In the genomic region with DNA sequence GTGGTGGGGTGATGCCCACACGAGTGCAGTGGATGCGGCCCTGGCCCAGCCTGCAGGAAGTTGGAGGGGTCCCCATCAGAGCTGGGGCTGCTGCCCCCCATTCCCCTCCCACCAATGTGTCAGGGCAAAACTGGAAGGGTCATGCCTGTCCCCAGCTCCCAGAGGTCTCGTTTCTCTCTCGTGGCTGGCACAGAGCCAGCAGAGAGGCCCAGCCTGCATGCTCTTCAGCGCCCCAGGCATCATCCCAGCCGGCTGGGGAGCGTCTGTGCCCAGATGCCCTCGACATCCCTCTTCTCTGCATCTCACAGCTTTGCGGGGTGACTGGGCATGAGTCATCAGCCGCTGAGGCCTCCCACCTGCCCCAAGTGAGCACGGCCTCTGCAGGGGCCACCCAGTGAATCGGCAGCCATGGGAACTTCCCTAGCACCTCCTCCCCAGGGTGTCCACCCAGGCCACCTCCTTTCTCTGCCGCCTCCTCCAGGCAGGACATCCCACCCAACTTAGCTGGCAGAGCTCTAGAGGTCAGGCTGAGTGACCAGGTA, we compare ENCODE assay signal across 1 cellular context.
TF ChIP-seq lines count a peak whose summit lies in the region.

No MANE protein-coding gene starts in this region.

TF ChIP-seq in HepG2, 621 proteins besides CTCF, POLR2A, EP300 and RAD21 (continued from another document and continues in another):
- TF ChIP-seq NKX3-1 (CRISPR knock-in tag; IDR thresholded peaks at IDR 0.05) (no peak), ZNF24 (IDR thresholded peaks at IDR 0.05) (no peak), MED8 (CRISPR knock-in tag; IDR thresholded peaks at IDR 0.05; ENCODE audit: insufficient replicate concordance) (peak; percentile 38), ATF2 (CRISPR knock-in tag; IDR thresholded peaks at IDR 0.05) (no peak), NCOA5 (CRISPR knock-in tag; IDR thresholded peaks at IDR 0.05) (no peak), ZNF687 (CRISPR knock-in tag; IDR thresholded peaks at IDR 0.05) (peak; percentile 64), TEAD3 (CRISPR knock-in tag; optimal IDR thresholded peaks at IDR 0.05; ENCODE audit: borderline replicate concordance) (peak; percentile 5), SYNCRIP (IDR thresholded peaks at IDR 0.05; ENCODE audit: insufficient read depth, low read depth, low read length) (no peak), ZNF709 (CRISPR knock-in tag; IDR thresholded peaks at IDR 0.05) (no peak), NFKB2 (CRISPR knock-in tag; IDR thresholded peaks at IDR 0.05; ENCODE audit: borderline replicate concordance) (no peak), GTF2F1 (IDR thresholded peaks at IDR 0.05; ENCODE audit: low read length) (no peak; the same call in 1 of the 2 replicates), PCBP2 (optimal IDR thresholded peaks at IDR 0.05; ENCODE audit: low read depth, low read length, poor library complexity, severe bottlenecking) (no peak), ZNF841 (CRISPR knock-in tag; IDR thresholded peaks at IDR 0.05; ENCODE audit: borderline replicate concordance) (no peak), ZNF10 (CRISPR knock-in tag; IDR thresholded peaks at IDR 0.05; ENCODE audit: borderline replicate concordance, low read depth) (no peak), NCOA2 (CRISPR knock-in tag; IDR thresholded peaks at IDR 0.05) (no peak), NR0B2 (CRISPR knock-in tag; IDR thresholded peaks at IDR 0.05) (no peak), ZNF318 (CRISPR knock-in tag; IDR thresholded peaks at IDR 0.05) (no peak), PHF5A (CRISPR knock-in tag; IDR thresholded peaks at IDR 0.05; ENCODE audit: low read depth, unreplicated experiment) (no peak), GABPB1 (CRISPR knock-in tag; IDR thresholded peaks at IDR 0.05) (peak; percentile 27; the same call in 1 of the 2 replicates), JUND (CRISPR knock-in tag; IDR thresholded peaks at IDR 0.05) (0 out of 2 replicates have a peak, but pooled peaks have one; percentile 9), MYNN (CRISPR knock-in tag; IDR thresholded peaks at IDR 0.05; ENCODE audit: low read depth) (no peak), ZNF563 (CRISPR knock-in tag; IDR thresholded peaks at IDR 0.05) (no peak), NFIB (CRISPR knock-in tag; IDR thresholded peaks at IDR 0.05; ENCODE audit: borderline replicate concordance) (no peak), HDAC1 (CRISPR knock-in tag; IDR thresholded peaks at IDR 0.05) (no peak), GLI4 (CRISPR knock-in tag; IDR thresholded peaks at IDR 0.05; ENCODE audit: borderline replicate concordance) (no peak), ZNF770 (CRISPR knock-in tag; IDR thresholded peaks at IDR 0.05) (no peak), HES4 (CRISPR knock-in tag; IDR thresholded peaks at IDR 0.05; ENCODE audit: borderline replicate concordance) (peak; percentile 17; the same call in 1 of the 2 replicates)
- TF ChIP-seq, protein P1, sequence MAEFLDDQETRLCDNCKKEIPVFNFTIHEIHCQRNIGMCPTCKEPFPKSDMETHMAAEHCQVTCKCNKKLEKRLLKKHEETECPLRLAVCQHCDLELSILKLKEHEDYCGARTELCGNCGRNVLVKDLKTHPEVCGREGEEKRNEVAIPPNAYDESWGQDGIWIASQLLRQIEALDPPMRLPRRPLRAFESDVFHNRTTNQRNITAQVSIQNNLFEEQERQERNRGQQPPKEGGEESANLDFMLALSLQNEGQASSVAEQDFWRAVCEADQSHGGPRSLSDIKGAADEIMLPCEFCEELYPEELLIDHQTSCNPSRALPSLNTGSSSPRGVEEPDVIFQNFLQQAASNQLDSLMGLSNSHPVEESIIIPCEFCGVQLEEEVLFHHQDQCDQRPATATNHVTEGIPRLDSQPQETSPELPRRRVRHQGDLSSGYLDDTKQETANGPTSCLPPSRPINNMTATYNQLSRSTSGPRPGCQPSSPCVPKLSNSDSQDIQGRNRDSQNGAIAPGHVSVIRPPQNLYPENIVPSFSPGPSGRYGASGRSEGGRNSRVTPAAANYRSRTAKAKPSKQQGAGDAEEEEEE (CRISPR knock-in tag; IDR thresholded peaks at IDR 0.05; ENCODE audit: borderline replicate concordance): no peak
- TF ChIP-seq, protein P2, sequence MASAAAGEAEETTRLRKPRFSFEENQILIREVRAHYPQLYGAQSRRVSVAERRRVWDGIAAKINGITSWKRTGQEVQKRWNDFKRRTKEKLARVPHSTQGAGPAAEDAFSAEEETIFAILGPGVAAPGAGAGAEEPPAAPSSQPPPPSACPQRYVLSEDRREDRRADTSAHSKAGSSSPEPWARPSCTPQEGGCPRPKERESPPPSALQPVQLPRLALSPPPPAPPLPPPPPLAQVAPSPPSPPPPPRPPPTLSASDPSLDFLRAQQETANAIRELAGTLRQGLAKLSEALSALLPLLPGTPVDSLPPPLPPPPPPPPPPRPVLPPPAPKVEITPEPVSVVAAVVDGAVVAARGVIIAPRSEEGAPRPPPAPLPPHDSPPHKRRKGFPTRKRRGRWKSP (CRISPR knock-in tag; IDR thresholded peaks at IDR 0.05): no peak
- TF ChIP-seq, protein P3, sequence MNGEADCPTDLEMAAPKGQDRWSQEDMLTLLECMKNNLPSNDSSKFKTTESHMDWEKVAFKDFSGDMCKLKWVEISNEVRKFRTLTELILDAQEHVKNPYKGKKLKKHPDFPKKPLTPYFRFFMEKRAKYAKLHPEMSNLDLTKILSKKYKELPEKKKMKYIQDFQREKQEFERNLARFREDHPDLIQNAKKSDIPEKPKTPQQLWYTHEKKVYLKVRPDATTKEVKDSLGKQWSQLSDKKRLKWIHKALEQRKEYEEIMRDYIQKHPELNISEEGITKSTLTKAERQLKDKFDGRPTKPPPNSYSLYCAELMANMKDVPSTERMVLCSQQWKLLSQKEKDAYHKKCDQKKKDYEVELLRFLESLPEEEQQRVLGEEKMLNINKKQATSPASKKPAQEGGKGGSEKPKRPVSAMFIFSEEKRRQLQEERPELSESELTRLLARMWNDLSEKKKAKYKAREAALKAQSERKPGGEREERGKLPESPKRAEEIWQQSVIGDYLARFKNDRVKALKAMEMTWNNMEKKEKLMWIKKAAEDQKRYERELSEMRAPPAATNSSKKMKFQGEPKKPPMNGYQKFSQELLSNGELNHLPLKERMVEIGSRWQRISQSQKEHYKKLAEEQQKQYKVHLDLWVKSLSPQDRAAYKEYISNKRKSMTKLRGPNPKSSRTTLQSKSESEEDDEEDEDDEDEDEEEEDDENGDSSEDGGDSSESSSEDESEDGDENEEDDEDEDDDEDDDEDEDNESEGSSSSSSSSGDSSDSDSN (CRISPR knock-in tag; IDR thresholded peaks at IDR 0.05): peak; percentile 30; the same call in 1 of the 2 replicates
